ENCODE assay signal across 1 cellular context in genomic region chr19:12723383-12723642, GRCh38.
TF ChIP-seq lines count a peak whose summit lies in the region.

No MANE protein-coding gene starts in this region.

TF ChIP-seq in K562, 482 proteins besides CTCF, POLR2A, EP300 and RAD21:
- TF ChIP-seq ZBTB34 (CRISPR knock-in tag; IDR thresholded peaks at IDR 0.05): no peak
- no peak for TF ChIP-seq HLTF (IDR thresholded peaks at IDR 0.05)
- TF ChIP-seq MAFK (IDR thresholded peaks at IDR 0.05; ENCODE audit: low read length): no peak
- no peak for TF ChIP-seq ATF2 (CRISPR knock-in tag; IDR thresholded peaks at IDR 0.05)
- no peak for TF ChIP-seq IRF9 (tag; IDR thresholded peaks at IDR 0.05)
- no peak for TF ChIP-seq U2AF2 (optimal IDR thresholded peaks at IDR 0.05; ENCODE audit: low read depth, low read length)
- TF ChIP-seq RBM25 (IDR thresholded peaks at IDR 0.05; ENCODE audit: low read depth, low read length, severe bottlenecking): peak; percentile 88
- no peak for TF ChIP-seq KAT2B (IDR thresholded peaks at IDR 0.05; ENCODE audit: low read depth, low read length)
- peak; percentile 12; the same call in 1 of the 2 replicates for TF ChIP-seq BHLHE40 (IDR thresholded peaks at IDR 0.05; ENCODE audit: low read length)
- TF ChIP-seq ZNF384 (IDR thresholded peaks at IDR 0.05; ENCODE audit: low read depth, low read length): no peak
- no peak for TF ChIP-seq ZKSCAN8 (CRISPR knock-in tag; IDR thresholded peaks at IDR 0.05)
- peak; percentile 71 for TF ChIP-seq BCOR (IDR thresholded peaks at IDR 0.05)
- TF ChIP-seq ZNF395 (CRISPR knock-in tag; IDR thresholded peaks at IDR 0.05): 0 out of 2 replicates have a peak, but pooled peaks have one; percentile 5
- TF ChIP-seq STAT5A (IDR thresholded peaks at IDR 0.05; ENCODE audit: borderline replicate concordance, low read length): no peak
- TF ChIP-seq CEBPZ (IDR thresholded peaks at IDR 0.05; ENCODE audit: borderline replicate concordance, low read depth, low read length): no peak
- TF ChIP-seq PHF20 (IDR thresholded peaks at IDR 0.05; ENCODE audit: partially characterized antibody): no peak
- TF ChIP-seq CHD4 (IDR thresholded peaks at IDR 0.05; ENCODE audit: insufficient read depth, insufficient replicate concordance, low read depth, low read length, poor library complexity, severe bottlenecking): no peak
- no peak for TF ChIP-seq PPARD (CRISPR knock-in tag; IDR thresholded peaks at IDR 0.05)
- no peak for TF ChIP-seq ZNF324 (CRISPR knock-in tag; IDR thresholded peaks at IDR 0.05)
- TF ChIP-seq KLF16 (IDR thresholded peaks at IDR 0.05): no peak
- no peak for TF ChIP-seq BRD4 (IDR thresholded peaks at IDR 0.05)
- no peak for TF ChIP-seq CBX8 (IDR thresholded peaks at IDR 0.05; ENCODE audit: borderline replicate concordance, extremely low read depth, low read depth, low read length, poor library complexity, severe bottlenecking)
- TF ChIP-seq ZNF41 (CRISPR knock-in tag; conservative IDR thresholded peaks at IDR 0.05): no peak
- no peak for TF ChIP-seq ZNF76 (CRISPR knock-in tag; IDR thresholded peaks at IDR 0.05; ENCODE audit: borderline replicate concordance)
- no peak for TF ChIP-seq GTF2B (IDR thresholded peaks at IDR 0.05; ENCODE audit: extremely low read depth, insufficient read length)
- TF ChIP-seq MCM5 (IDR thresholded peaks at IDR 0.05; ENCODE audit: low read depth): no peak
- TF ChIP-seq ZHX1 (conservative IDR thresholded peaks at IDR 0.05; ENCODE audit: low read length): no peak
- TF ChIP-seq YBX1 (IDR thresholded peaks at IDR 0.05): no peak
- no peak for TF ChIP-seq TCFL5 (CRISPR knock-in tag; conservative IDR thresholded peaks at IDR 0.05)
- TF ChIP-seq ZNF507 (tag; conservative IDR thresholded peaks at IDR 0.05): no peak
- no peak for TF ChIP-seq ZC3H8 (IDR thresholded peaks at IDR 0.05)
- TF ChIP-seq USF2 (CRISPR knock-in tag; IDR thresholded peaks at IDR 0.05): no peak
- no peak for TF ChIP-seq SRSF7 (optimal IDR thresholded peaks at IDR 0.05; ENCODE audit: low read depth, low read length)
- TF ChIP-seq FOXP1 (CRISPR knock-in tag; IDR thresholded peaks at IDR 0.05): peak; percentile 66; the same call in 1 of the 2 replicates
- 0 out of 2 replicates have a peak, but pooled peaks have one; percentile 10 for TF ChIP-seq ZNF592 (IDR thresholded peaks at IDR 0.05)
- TF ChIP-seq BRF2 (IDR thresholded peaks at IDR 0.05; ENCODE audit: borderline replicate concordance, insufficient read depth, insufficient read length): no peak
- no peak for TF ChIP-seq CHCHD3 (CRISPR knock-in tag; IDR thresholded peaks at IDR 0.05)
- TF ChIP-seq RBM22 (IDR thresholded peaks at IDR 0.05; ENCODE audit: low read depth, low read length, poor library complexity, severe bottlenecking): no peak
- no peak for TF ChIP-seq ZNF146 (CRISPR knock-in tag; IDR thresholded peaks at IDR 0.05; ENCODE audit: unreplicated experiment)
- no peak for TF ChIP-seq HMG20B (CRISPR knock-in tag; IDR thresholded peaks at IDR 0.05)
